In genomic region chrX:47836164-47837072, GRCh38 we compare ENCODE assay signal across 8 cellular contexts. TPM values are rescaled to one million over a fixed set of nuclear protein-coding genes. Genes with fewer than 3 reads are reported as not detected.
DNase-seq lines count a peak whose midpoint lies in the region; ATAC-seq and TF ChIP-seq lines count a peak whose summit lies in the region.

TSS of gene ZNF81 (plus strand) at chrX:47836902. CDS start at chrX:47846268, 9,366 bp downstream.

- peak within 1 kb of the TSS; percentile 97 to 100 (median 98) for H3K4me3 Mint-ChIP-seq in nephron

- TF ChIP-seq CTCF in fibroblast of the aortic adventitia (IDR thresholded peaks at IDR 0.05; ENCODE audit: insufficient read depth, low read length) (no peak), nephron (IDR thresholded peaks at IDR 0.05; ENCODE audit: unreplicated experiment in 3 of 3) (no peak)

- peak within 1 kb of the TSS; percentile 94 to 99 (median 98) for H3K27ac Mint-ChIP-seq in nephron

- peaks cover under 1% of the 10 kb centered on the region for H3K36me3 Mint-ChIP-seq in nephron (ENCODE audit: low read depth)

- peaks cover 7% of the 10 kb centered on the region for H3K4me1 ChIP-seq in HAP-1

- peaks cover 5% of the 10 kb centered on the region for H3K4me1 Mint-ChIP-seq in nephron

- no peaks in the 10 kb centered on the region for H3K9me3 Mint-ChIP-seq in nephron

- no peaks in the 10 kb centered on the region for H3K36me3 ChIP-seq in HAP-1 (replicated peaks)
- H3K36me3 ChIP-seq in MG63: no peaks in the 10 kb centered on the region

- H3K27me3 ChIP-seq in HAP-1 (ENCODE audit: low read depth) (no peaks in the 10 kb centered on the region), MG63 (no peaks in the 10 kb centered on the region)

- ATAC-seq in stimulated activated naive CD8-positive, alpha-beta T cell treated with anti-CD3 and anti-CD28 coated beads, Interleukin-15, Interleukin-2, amounts not matched to agents 100 U/mL and 50 U/mL, for 24 hours: peak; percentile 92

- H3K9me3 ChIP-seq in HAP-1 (no peaks in the 10 kb centered on the region), MG63 (no peaks in the 10 kb centered on the region)

- H3K27me3 Mint-ChIP-seq in nephron (ENCODE audit: low read depth): no peaks in the 10 kb centered on the region

- DNase-seq in G401 (ENCODE audit: low spot score) (peak; percentile 95), HAP-1 (ENCODE audit: low spot score in 2 of 2) (peak; percentile 92 to 99), MG63 (peak; percentile 92), SHP77 (lab: John Stamatoyannopoulos, UW) (peak; percentile 84 to 90), fibroblast of the aortic adventitia (ENCODE audit: low read depth) (peak; percentile 96)
- DNase-seq in activated effector memory CD4-positive, alpha-beta T cell treated with anti-CD3 and anti-CD28 coated beads, Interleukin-2, amount 50 U/mL, for 16 hours: peak; percentile 96
- peak; percentile 89 for DNase-seq in stimulated activated naive CD8-positive, alpha-beta T cell treated with anti-CD3 and anti-CD28 coated beads, Interleukin-15, Interleukin-2, amounts not matched to agents 100 U/mL and 50 U/mL, for 24 hours

- in situ Hi-C loops in G401 (cut with HindIII; ENCODE audit: low sequenced_read_pairs): no loop called here
- in situ Hi-C loops in HAP-1 (cut with MboI; ENCODE audit: low sequenced_read_pairs): no loop called here

- H3K4me3 ChIP-seq in HAP-1 (peak within 1 kb of the TSS; percentile 65), MG63 (peak within 1 kb of the TSS; percentile 64), fibroblast of the aortic adventitia (ENCODE audit: low read depth, low read length) (peak within 1 kb of the TSS; percentile 71)

RNA-seq across cellular contexts. Expression of gene ZNF81, which starts in this region (rescaled TPM):
- 0.49 and 1.4 TPM in 2 replicates for total RNA-seq in G401 (2014; rRNA removed; shearing (Covaris generic))
- 1.6 and 4.3 TPM in 2 replicates for total RNA-seq in MG63 (2014; rRNA removed; shearing (Covaris generic); ENCODE audit: low replicate concordance)
- total RNA-seq in fibroblast of the aortic adventitia (ENCODE audit: low replicate concordance): 6.1 and 6.2 TPM in 2 replicates

Comparison
In these comparisons a context has a peak if more than half of its experiments do, and no peak if none do; other contexts are left out.
1. Peak in every context shown above with its lines: DNase-seq, ATAC-seq and H3K4me3 ChIP-seq.